17 cellular contexts compared by ENCODE assay signal in genomic region chr18:2935438-2936192, GRCh38.
DNase-seq lines count a peak whose midpoint lies in the region; TF ChIP-seq lines count a peak whose summit lies in the region.
"Had no signal": no experiment of that assay in that cellular context is flagged by ENCODE, and none has a peak within 500 bp of the region (broad histone marks: within the 10 kb centered on the region; RNA-seq: fewer than 3 reads in every experiment).

No MANE protein-coding gene starts in this region.

- TF ChIP-seq CTCF in OCI-LY3 (IDR thresholded peaks at IDR 0.05; ENCODE audit: low read depth, low read length) (no peak), choroid plexus epithelial cell (conservative IDR thresholded peaks at IDR 0.05; ENCODE audit: low read depth, low read length) (no peak), neural crest cell (conservative IDR thresholded peaks at IDR 0.05) (no peak), right atrium auricular region (IDR thresholded peaks at IDR 0.05) (no peak)

- peaks cover 69% of the 10 kb centered on the region for H3K36me3 Mint-ChIP-seq in activated CD4-positive, alpha-beta T cell treated with anti-CD3 and anti-CD28 coated beads, Interleukin-2, amount 10 ng/mL, durations not matched to agents 7 days and 5 days (ENCODE audit: low read depth)
- no peaks in the 10 kb centered on the region for H3K36me3 Mint-ChIP-seq in neural crest cell (ENCODE audit: low read depth)

- 0 out of 2 replicates have a peak overlapping the region, but pooled peaks have one; percentile 6 for H3K9ac ChIP-seq in OCI-LY3 (ENCODE audit: low read length)

- no peak overlapping the region for H3K4me3 Mint-ChIP-seq in activated CD4-positive, alpha-beta T cell treated with anti-CD3 and anti-CD28 coated beads, Interleukin-2, amount 10 ng/mL, durations not matched to agents 7 days and 5 days
- no peak overlapping the region for H3K4me3 Mint-ChIP-seq in neural crest cell

- H3K36me3 ChIP-seq in OCI-LY3 (replicated peaks; ENCODE audit: low read depth, low read length) (peaks cover 60% of the 10 kb centered on the region), right atrium auricular region (peaks cover 28% of the 10 kb centered on the region)

- H3K27me3 Mint-ChIP-seq in activated CD4-positive, alpha-beta T cell treated with anti-CD3 and anti-CD28 coated beads, Interleukin-2, amount 10 ng/mL, durations not matched to agents 7 days and 5 days: no peaks in the 10 kb centered on the region
- no peaks in the 10 kb centered on the region for H3K27me3 Mint-ChIP-seq in neural crest cell (ENCODE audit: low read depth)

- peak overlapping the region; percentile 3 for H3K27ac Mint-ChIP-seq in activated CD4-positive, alpha-beta T cell treated with anti-CD3 and anti-CD28 coated beads, Interleukin-2, amount 10 ng/mL, durations not matched to agents 7 days and 5 days
- H3K27ac Mint-ChIP-seq in neural crest cell (ENCODE audit: unreplicated experiment): peak overlapping the region; percentile 10

- POLR2A ChIA-PET in activated CD4-positive, alpha-beta T cell treated with anti-CD3 and anti-CD28 coated beads, Interleukin-2, amount 10 ng/mL, durations not matched to agents 7 days and 5 days (lab: Charles Lee): no interaction called here

- H2AFZ ChIP-seq in OCI-LY3 (ENCODE audit: low read depth, low read length): no peak overlapping the region

- H3K27me3 ChIP-seq in OCI-LY3 (ENCODE audit: low read depth, low read length): no peaks in the 10 kb centered on the region
- no peaks in the 10 kb centered on the region for H3K27me3 ChIP-seq in right atrium auricular region
- H3K27me3 ChIP-seq: adrenal gland, colonic mucosa, esophagus squamous epithelium, stomach had no signal

- H3K4me1 ChIP-seq in OCI-LY3 (ENCODE audit: low read length): peaks cover 46% of the 10 kb centered on the region
- no peaks in the 10 kb centered on the region for H3K4me1 ChIP-seq in right atrium auricular region
- H3K4me1 ChIP-seq: adrenal gland, esophagus squamous epithelium had no signal

- H3K9me3 ChIP-seq in OCI-LY3 (ENCODE audit: insufficient read depth, low read length) (no peaks in the 10 kb centered on the region), right atrium auricular region (no peaks in the 10 kb centered on the region)
- H3K9me3 ChIP-seq: adrenal gland, Caco-2, colonic mucosa, esophagus squamous epithelium, stomach had no signal

- intact Hi-C loops in cardiac septum (cut with DNase I): loop anchor here (10.0 kb wide), 2 partner anchors 189 to 219 kb away; no protein-coding TSS in a partner anchor

- H3K4me2 ChIP-seq in OCI-LY3 (ENCODE audit: low read length): peak overlapping the region; percentile 20

- H4K20me1 ChIP-seq in OCI-LY3 (ENCODE audit: insufficient read depth, low read length): no peaks in the 10 kb centered on the region

- no peaks in the 10 kb centered on the region for H3K79me2 ChIP-seq in OCI-LY3 (ENCODE audit: low read length)

- DNase-seq in activated CD4-positive, alpha-beta T cell treated with anti-CD3 and anti-CD28 coated beads, Interleukin-2, amount 10 ng/mL, durations not matched to agents 7 days and 5 days: no peak
- DNase-seq in activated CD4-positive, alpha-beta T cell treated with anti-CD3 and anti-CD28 coated beads for 4 hours: no peak
- DNase-seq in choroid plexus epithelial cell (ENCODE audit: low read depth) (peak; percentile 67), neural crest cell (ENCODE audit: low read depth, low spot score) (no peak), cardiac septum (ENCODE audit: low spot score) (no peak), right atrium auricular region (ENCODE audit: low spot score) (no peak), putamen (ENCODE audit: low spot score) (no peak)
- DNase-seq: activated CD4-positive, alpha-beta T cell treated with anti-CD3 and anti-CD28 coated beads, Interleukin-2, amount 50 U/mL, for 4 hours; adrenal gland; Caco-2; colonic mucosa; esophagus squamous epithelium; NCI-H187 treated with DMSO at 0.1 percent for 48 hours; NCI-H774; stomach had no signal

- H3K4me3 ChIP-seq in OCI-LY3 (ENCODE audit: low read length) (no peak overlapping the region), choroid plexus epithelial cell (ENCODE audit: low read depth, low read length) (no peak overlapping the region), right atrium auricular region (no peak overlapping the region)
- H3K4me3 ChIP-seq: adrenal gland, colonic mucosa, esophagus squamous epithelium, stomach had no signal

- peaks cover 34% of the 10 kb centered on the region for H3K4me1 Mint-ChIP-seq in activated CD4-positive, alpha-beta T cell treated with anti-CD3 and anti-CD28 coated beads, Interleukin-2, amount 10 ng/mL, durations not matched to agents 7 days and 5 days
- H3K4me1 Mint-ChIP-seq in neural crest cell: no peaks in the 10 kb centered on the region

- H3K9me3 Mint-ChIP-seq in activated CD4-positive, alpha-beta T cell treated with anti-CD3 and anti-CD28 coated beads, Interleukin-2, amount 10 ng/mL, durations not matched to agents 7 days and 5 days: no peaks in the 10 kb centered on the region
- H3K9me3 Mint-ChIP-seq in neural crest cell: no peaks in the 10 kb centered on the region

- CTCF ChIA-PET in activated CD4-positive, alpha-beta T cell treated with anti-CD3 and anti-CD28 coated beads, Interleukin-2, amount 10 ng/mL, durations not matched to agents 7 days and 5 days (lab: Charles Lee): interaction anchor here (0.9 to 1.3 kb wide), 2 partner anchors 50 to 310 kb away, joined by 4 to 6 read pairs; no protein-coding TSS in a partner anchor

- H3K27ac ChIP-seq in OCI-LY3 (ENCODE audit: low read length) (peak overlapping the region; percentile 24), right atrium auricular region (no peak overlapping the region)
- H3K27ac ChIP-seq: adrenal gland, colonic mucosa, esophagus squamous epithelium, RWPE1 had no signal
